ENCODE assay signal across 8 cellular contexts in genomic region chr3:65412591-65412990, GRCh38.
A peak's percentile ranks its signal among the peaks of the same experiment; 100 is the strongest.
DNase-seq lines count a peak whose midpoint lies in the region; ATAC-seq, FAIRE-seq and TF ChIP-seq lines count a peak whose summit lies in the region.

No MANE protein-coding gene starts in this region.

- no peaks in the 10 kb centered on the region for H3K79me2 ChIP-seq in H1 (ENCODE audit: control insufficient read depth in 1 of 2, insufficient read depth in 2 of 2, low read length in 2 of 2)

- H3K4me3 ChIP-seq in H1 (ENCODE audit: extremely low read depth in 1 of 4, insufficient read depth in 2 of 4, low read depth in 3 of 4, low read length in 4 of 4) (no peak overlapping the region), A673 (ENCODE audit: low read depth, low read length, poor library complexity, severe bottlenecking) (no peak overlapping the region)

- no peak overlapping the region for H3K23ac ChIP-seq in H1 (ENCODE audit: insufficient read length)

- no peak overlapping the region for H2BK20ac ChIP-seq in H1 (ENCODE audit: low read length)

- H3K27ac ChIP-seq in H1 (ENCODE audit: low read depth, low read length), result no peak overlapping the region
- no peak overlapping the region for H3K27ac ChIP-seq in A673 (ENCODE audit: low read depth, low read length, poor library complexity, severe bottlenecking)

- H2BK120ac ChIP-seq in H1 (replicated peaks; ENCODE audit: low read depth, low read length), result no peak overlapping the region

- no peak overlapping the region for H2BK5ac ChIP-seq in H1 (ENCODE audit: low read depth, low read length)

- FAIRE-seq in H1 (lab: Jason Lieb, UNC), result peak; percentile 86

- no peak overlapping the region for H2BK15ac ChIP-seq in H1 (ENCODE audit: low read length)

- H4K5ac ChIP-seq in H1 (ENCODE audit: insufficient read length, low read depth, low read length), result no peak overlapping the region

- no peak overlapping the region for H3K9ac ChIP-seq in H1 (replicated peaks in 1 of 4; ENCODE audit: extremely low read depth in 1 of 4, low read depth in 3 of 4, low read length in 3 of 4)

- POLR2A ChIA-PET in H1 (lab: Charles Lee; ENCODE audit: partially characterized antibody), result interaction anchor here (1.4 to 2.3 kb wide), 2 partner anchors 12 to 20 kb away, joined by 4 to 6 read pairs; no protein-coding TSS in a partner anchor
- POLR2A ChIA-PET in A673 (lab: Charles Lee; ENCODE audit: low non-redundant PET), result no interaction called here

- H2BK12ac ChIP-seq in H1 (ENCODE audit: low read depth, low read length), result no peak overlapping the region

- no peak overlapping the region for H3K56ac ChIP-seq in H1 (replicated peaks; ENCODE audit: insufficient read length, low read depth, low read length)

- no peak overlapping the region for H2AK5ac ChIP-seq in H1 (ENCODE audit: low read depth, low read length)

- H3K23me2 ChIP-seq in H1 (ENCODE audit: low read depth, low read length), result no peaks in the 10 kb centered on the region

- TF ChIP-seq RAD21 in H1 (IDR thresholded peaks at IDR 0.05 in 1 of 2, conservative IDR thresholded peaks at IDR 0.05 in 1 of 2; ENCODE audit: low read depth in 2 of 2, low read length in 2 of 2), result peak; percentile 64 to 74

- TF ChIP-seq EP300 in H1 (IDR thresholded peaks at IDR 0.05; ENCODE audit: borderline replicate concordance in 1 of 2, low read depth in 2 of 2, low read length in 2 of 2), result no peak

- TF ChIP-seq POLR2A in H1 (IDR thresholded peaks at IDR 0.05; ENCODE audit: control extremely low read depth in 1 of 2, low read depth in 2 of 2, low read length in 2 of 2), result no peak

- WGBS in H1 (ENCODE audit: extremely low coverage in 1 of 2, insufficient coverage in 1 of 2, insufficient read length in 1 of 2, insufficient replicate concordance in 2 of 2, low coverage in 1 of 2, low lambda C conversion rate in 2 of 2, missing lambda C conversion rate in 1 of 2), 2 experiments, result 89% methylated on average over 2 of the region's 2 CpGs; no CpG with 5 or more reads in 1 of the 2 experiments

- no peaks in the 10 kb centered on the region for H3K79me1 ChIP-seq in H1 (ENCODE audit: low read depth, low read length)

- H3K9me3 ChIP-seq in H1 (ENCODE audit: insufficient read depth in 2 of 2, low read depth in 1 of 2, low read length in 1 of 2), result no peaks in the 10 kb centered on the region
- no peaks in the 10 kb centered on the region for H3K9me3 ChIP-seq in A673 (ENCODE audit: low read depth, low read length, poor library complexity, severe bottlenecking)

- no peak overlapping the region for H3K4me2 ChIP-seq in H1 (ENCODE audit: insufficient read depth in 1 of 2, low read depth in 2 of 2, low read length in 2 of 2)

- H4K20me1 ChIP-seq in H1 (replicated peaks in 1 of 2; ENCODE audit: control insufficient read depth in 1 of 2, insufficient read depth in 2 of 2, low read length in 2 of 2), result peaks cover 0 to 1% of the 10 kb centered on the region in 2 experiments

- in situ Hi-C loops in GM13976 (cut with MboI; ENCODE audit: low sequenced_read_pairs, unreplicated experiment), result no loop called here

- no peak overlapping the region for H4K8ac ChIP-seq in H1 (ENCODE audit: extremely low read depth, insufficient read depth, low read length)

- H3K4ac ChIP-seq in H1 (replicated peaks; ENCODE audit: insufficient read length, low read depth, low read length), result no peak overlapping the region

- peak; percentile 13 for DNase-seq in EH (ENCODE audit: low read depth)
- peak; percentile 13 for DNase-seq in NCI-H2171 (lab: John Stamatoyannopoulos, UW)
- no peak for DNase-seq in H1 (ENCODE audit: low read depth in 1 of 2, low spot score in 2 of 2)
- peak; percentile 44 for DNase-seq in myocyte (ENCODE audit: low read depth)
- no peak for DNase-seq in GM13976 (ENCODE audit: low spot score)
- no peak for DNase-seq in activated gamma-delta T cell treated with Interleukin-2 at 50 U/mL for 16 hours
- DNase-seq in A673 (ENCODE audit: low spot score), result no peak

- CTCF ChIA-PET in H1 (lab: Charles Lee; ENCODE audit: partially characterized antibody) (interaction anchor here (0.6 to 3.7 kb wide), 23 partner anchors 11 to 880 kb away, joined by 3 to 29 read pairs (median 4); no protein-coding TSS in a partner anchor), A673 (lab: Charles Lee) (no interaction called here)

- no peak overlapping the region for H3K18ac ChIP-seq in H1 (ENCODE audit: extremely low read depth, low read length)

- peaks cover 0 to 5% (median 3%) of the 10 kb centered on the region in 4 experiments; a peak in 2 of 7 replicates for H3K4me1 ChIP-seq in H1 (replicated peaks in 1 of 4; ENCODE audit: control insufficient read depth in 3 of 4, insufficient read depth in 4 of 4, low read length in 3 of 4)
- H3K4me1 ChIP-seq in A673 (ENCODE audit: insufficient read depth, low read length, poor library complexity, severe bottlenecking), result peaks cover 3% of the 10 kb centered on the region

- peak; percentile 42 to 51 (median 44) for TF ChIP-seq CTCF in H1 (IDR thresholded peaks at IDR 0.05; ENCODE audit: control extremely low read depth in 1 of 3, insufficient read depth in 1 of 3, low read depth in 1 of 3, low read length in 3 of 3)
- TF ChIP-seq CTCF in GM13976 (IDR thresholded peaks at IDR 0.05; ENCODE audit: borderline replicate concordance, control extremely low read depth, extremely low read depth, insufficient read depth, missing control alignments), result no peak
- TF ChIP-seq CTCF in A673 (conservative IDR thresholded peaks at IDR 0.05; ENCODE audit: low read depth, low read length), result no peak

- intact Hi-C loops in A673 (cut with micrococcal nuclease; ENCODE audit: unreplicated experiment), result no loop called here

- no peak overlapping the region for H4K91ac ChIP-seq in H1 (replicated peaks; ENCODE audit: insufficient read length, low read length)

- no peak overlapping the region for H3K14ac ChIP-seq in H1 (ENCODE audit: insufficient read length)

- H3K27me3 ChIP-seq in H1 (replicated peaks in 1 of 4; ENCODE audit: control insufficient read depth in 3 of 4, extremely low read depth in 1 of 4, insufficient read depth in 3 of 4, low read length in 3 of 4) (no peaks in the 10 kb centered on the region), A673 (replicated peaks; ENCODE audit: insufficient read depth, low read depth, low read length, poor library complexity) (no peaks in the 10 kb centered on the region)

- no peak for ATAC-seq in HG02678 (IDR thresholded peaks at IDR 0.05; ENCODE audit: unreplicated experiment)

- BruUV-seq in A673 (replicated peaks; lab: Mats Ljungman, UMichigan), result no TSS peak

- H3K36me3 ChIP-seq in H1 (ENCODE audit: control insufficient read depth in 2 of 4, insufficient read depth in 4 of 4, low read length in 3 of 4) (no peaks in the 10 kb centered on the region; a peak in 1 of 8 replicates), A673 (ENCODE audit: insufficient read depth, low read length, poor library complexity, severe bottlenecking) (no peaks in the 10 kb centered on the region)

- no peak overlapping the region for H2AFZ ChIP-seq in H1 (ENCODE audit: low read length)

TF ChIP-seq in H1, 55 proteins besides CTCF, POLR2A, EP300 and RAD21:
- TF ChIP-seq KDM4A (IDR thresholded peaks at IDR 0.05; ENCODE audit: low read depth, low read length, severe bottlenecking) (no peak), BRCA1 (IDR thresholded peaks at IDR 0.05; ENCODE audit: low read depth, low read length) (no peak), SRF (IDR thresholded peaks at IDR 0.05; ENCODE audit: low read depth, low read length) (no peak), TAF1 (IDR thresholded peaks at IDR 0.05; ENCODE audit: low read depth, low read length) (no peak), MAX (IDR thresholded peaks at IDR 0.05) (no peak), JUND (IDR thresholded peaks at IDR 0.05; ENCODE audit: low read length) (no peak), EGR1 (IDR thresholded peaks at IDR 0.05; ENCODE audit: borderline replicate concordance, low read depth, low read length) (no peak), TBP (IDR thresholded peaks at IDR 0.05; ENCODE audit: low read depth, low read length) (no peak), KDM1A (IDR thresholded peaks at IDR 0.05; ENCODE audit: borderline replicate concordance, low read length) (no peak), CEBPB (IDR thresholded peaks at IDR 0.05; ENCODE audit: low read depth, low read length) (no peak), POLR2AphosphoS5 (IDR thresholded peaks at IDR 0.05; ENCODE audit: low read depth, low read length) (no peak), E2F6 (IDR thresholded peaks at IDR 0.05) (no peak), GTF2F1 (IDR thresholded peaks at IDR 0.05; ENCODE audit: borderline replicate concordance, low read depth, low read length) (no peak), NRF1 (IDR thresholded peaks at IDR 0.05; ENCODE audit: low read depth, low read length) (no peak), SAP30 (IDR thresholded peaks at IDR 0.05; ENCODE audit: insufficient read depth, insufficient replicate concordance, low read length) (no peak)

Comparison
In these comparisons a context has a peak if more than half of its experiments do, and no peak if none do; other contexts are left out.
1. DNase-seq: peak in EH (single experiment), NCI-H2171 (single experiment) and myocyte (single experiment); none in H1 (0 of 2), GM13976 (single experiment), activated gamma-delta T cell treated with Interleukin-2 at 50 U/mL for 16 hours (single experiment) and A673 (single experiment).
2. CTCF ChIP-seq: peak in H1 (3 of 3); none in GM13976 (single experiment) and A673 (single experiment).